1 cellular context compared by ENCODE assay signal in genomic region chr4:115325836-115326235, GRCh38.
TF ChIP-seq lines count a peak whose summit lies in the region.

No MANE protein-coding gene starts in this region.

TF ChIP-seq in GM23338, 12 proteins besides CTCF, POLR2A, EP300 and RAD21 (continued from another document):
- TF ChIP-seq ZNF462 (CRISPR knock-in tag; IDR thresholded peaks at IDR 0.05), result no peak
- TF ChIP-seq ZNF331 (CRISPR knock-in tag; IDR thresholded peaks at IDR 0.05; ENCODE audit: low read depth), result no peak
- TF ChIP-seq POLR2AphosphoS5 (IDR thresholded peaks at IDR 0.05; ENCODE audit: low read depth), result no peak
- no peak for TF ChIP-seq STAT1 (IDR thresholded peaks at IDR 0.05; ENCODE audit: unreplicated experiment)
- TF ChIP-seq JUNB (IDR thresholded peaks at IDR 0.05; ENCODE audit: unreplicated experiment), result no peak
- TF ChIP-seq ETS1 (IDR thresholded peaks at IDR 0.05), result no peak
